In genomic region chr20:35739294-35740163, GRCh38 we compare ENCODE assay signal across 8 cellular contexts. TPM values are rescaled to one million over a fixed set of nuclear protein-coding genes. Genes with fewer than 3 reads are reported as not detected.
DNase-seq lines count a peak whose midpoint lies in the region; ATAC-seq and TF ChIP-seq lines count a peak whose summit lies in the region.

No MANE protein-coding gene starts in this region.

- H3K27me3 ChIP-seq in fibroblast of lung (ENCODE audit: control insufficient read depth, insufficient read depth, low read length), result no peaks in the 10 kb centered on the region

- peaks cover 78% of the 10 kb centered on the region for H3K79me2 ChIP-seq in fibroblast of lung (ENCODE audit: control insufficient read depth, insufficient read depth, low read length)

- H3K9ac ChIP-seq in fibroblast of lung (ENCODE audit: insufficient read depth, low read length), result no peak overlapping the region

- no peak for ATAC-seq in GM18517 (IDR thresholded peaks at IDR 0.05; ENCODE audit: unreplicated experiment)
- no peak for ATAC-seq in GM21367 (IDR thresholded peaks at IDR 0.05; ENCODE audit: unreplicated experiment)

- peaks cover 10% of the 10 kb centered on the region for H4K20me1 ChIP-seq in fibroblast of lung (ENCODE audit: control insufficient read depth, extremely low read depth, insufficient read depth, low read length)

- H3K9me3 ChIP-seq in fibroblast of lung (ENCODE audit: control insufficient read depth, insufficient read depth, low read depth, low read length), result no peaks in the 10 kb centered on the region

- peak; percentile 19 for DNase-seq in stimulated activated CD4-positive, alpha-beta T cell treated with anti-CD3 and anti-CD28 coated beads, Interleukin-15, amount 100 ng/mL, for 24 hours
- no peak for DNase-seq in stimulated activated CD4-positive, alpha-beta T cell treated with anti-CD3 and anti-CD28 coated beads, Interleukin-2, amount 100 ng/mL, for 24 hours
- DNase-seq in SW480 (ENCODE audit: low spot score) (peak; percentile 47), fibroblast of lung (ENCODE audit: low read depth in 2 of 2) (peak; percentile 26 to 53), skeletal muscle cell (ENCODE audit: low read depth) (no peak), SK-N-DZ (ENCODE audit: low spot score) (no peak)

- peak in 1 of 2 donors; percentile 39 for TF ChIP-seq CTCF in fibroblast of lung (conservative IDR thresholded peaks at IDR 0.05 in 1 of 2, IDR thresholded peaks at IDR 0.05 in 1 of 2; ENCODE audit: low read depth in 1 of 2, low read length in 2 of 2)

- no peak overlapping the region for H3K27ac ChIP-seq in fibroblast of lung (ENCODE audit: insufficient read depth, low read length)

- peaks cover 16% of the 10 kb centered on the region for H3K36me3 ChIP-seq in fibroblast of lung (ENCODE audit: control insufficient read depth, insufficient read depth, low read length)

- H2AFZ ChIP-seq in fibroblast of lung (ENCODE audit: low read length), result no peak overlapping the region

- peak overlapping the region; percentile 98 for H3K4me2 ChIP-seq in fibroblast of lung (ENCODE audit: extremely low read depth, insufficient read depth, low read length)

- H3K4me1 ChIP-seq in fibroblast of lung (ENCODE audit: control insufficient read depth, extremely low read depth, insufficient read depth, low read length), result peaks cover 7% of the 10 kb centered on the region

- H3K4me3 ChIP-seq in fibroblast of lung (replicated peaks in 1 of 4; ENCODE audit: control extremely low read depth in 1 of 4, insufficient read depth in 1 of 4, low read depth in 3 of 4, low read length in 4 of 4), result peak overlapping the region; percentile 93 to 97 (median 96)
- peak overlapping the region; percentile 92 for H3K4me3 ChIP-seq in skeletal muscle cell (ENCODE audit: low read depth, low read length)

RNA-seq across cellular contexts. Expression of gene RBM39, which starts 2.5 kb away (rescaled TPM):
- 462 and 465 TPM in 2 replicates for total RNA-seq in fibroblast of lung
- polyA plus RNA-seq in fibroblast of lung, result 43.1 and 57.7 TPM in 2 replicates
- polyA plus RNA-seq in fibroblast of lung (2012), result 113 and 118 TPM in 2 replicates
- 30.1 and 48.9 TPM in 2 replicates for polyA minus RNA-seq in fibroblast of lung (ENCODE audit: low replicate concordance)
- polyA plus RNA-seq in SK-N-DZ (2014; cell fraction: cytosol; rRNA removed), result 409 and 443 TPM in 2 replicates
- polyA plus RNA-seq in SK-N-DZ (2014; cell fraction: nucleus; rRNA removed), result 2,022 and 2,099 TPM in 2 replicates

RNA-seq across cellular contexts. Expression of gene PHF20, which starts 32.3 kb away (rescaled TPM):
- 28.2 and 40.1 TPM in 2 replicates for total RNA-seq in fibroblast of lung
- polyA plus RNA-seq in fibroblast of lung, result 31.4 and 32.5 TPM in 2 replicates
- 24.4 and 29.6 TPM in 2 replicates for polyA plus RNA-seq in fibroblast of lung (2012)
- polyA minus RNA-seq in fibroblast of lung (ENCODE audit: low replicate concordance), result 49.2 and 74.5 TPM in 2 replicates
- polyA plus RNA-seq in SK-N-DZ (2014; cell fraction: cytosol; rRNA removed), result 35.2 and 44.3 TPM in 2 replicates
- polyA plus RNA-seq in SK-N-DZ (2014; cell fraction: nucleus; rRNA removed), result 37.9 and 84.0 TPM in 2 replicates

RNA-seq across cellular contexts. Expression of gene ROMO1, which starts 40.3 kb away (rescaled TPM):
- total RNA-seq in fibroblast of lung, result 118 and 239 TPM in 2 replicates
- 205 and 222 TPM in 2 replicates for polyA plus RNA-seq in fibroblast of lung
- 314 and 442 TPM in 2 replicates for polyA plus RNA-seq in fibroblast of lung (2012)
- 21.9 and 25.9 TPM in 2 replicates for polyA minus RNA-seq in fibroblast of lung (ENCODE audit: low replicate concordance)
- polyA plus RNA-seq in SK-N-DZ (2014; cell fraction: cytosol; rRNA removed), result 637 and 860 TPM in 2 replicates
- polyA plus RNA-seq in SK-N-DZ (2014; cell fraction: nucleus; rRNA removed), result 491 and 790 TPM in 2 replicates

RNA-seq across cellular contexts. Expression of gene NFS1, which starts 40.4 kb away (rescaled TPM):
- 31.7 and 36.5 TPM in 2 replicates for total RNA-seq in fibroblast of lung
- polyA plus RNA-seq in fibroblast of lung, result 34.7 and 37.7 TPM in 2 replicates
- 22.8 and 29.9 TPM in 2 replicates for polyA plus RNA-seq in fibroblast of lung (2012)
- polyA minus RNA-seq in fibroblast of lung (ENCODE audit: low replicate concordance), result 23.9 and 33.3 TPM in 2 replicates
- polyA plus RNA-seq in SK-N-DZ (2014; cell fraction: cytosol; rRNA removed), result 54.3 and 61.6 TPM in 2 replicates
- 29.0 and 50.1 TPM in 2 replicates for polyA plus RNA-seq in SK-N-DZ (2014; cell fraction: nucleus; rRNA removed)

Comparison
In these comparisons a context has a peak if more than half of its experiments do, and no peak if none do; other contexts are left out.
1. DNase-seq: peak in stimulated activated CD4-positive, alpha-beta T cell treated with anti-CD3 and anti-CD28 coated beads, Interleukin-15, amount 100 ng/mL, for 24 hours (single experiment), SW480 (single experiment) and fibroblast of lung (2 of 2); none in stimulated activated CD4-positive, alpha-beta T cell treated with anti-CD3 and anti-CD28 coated beads, Interleukin-2, amount 100 ng/mL, for 24 hours (0 of 2), skeletal muscle cell (single experiment) and SK-N-DZ (single experiment).